Comparison of ENCODE assay signal across 22 cellular contexts in the genomic region with DNA sequence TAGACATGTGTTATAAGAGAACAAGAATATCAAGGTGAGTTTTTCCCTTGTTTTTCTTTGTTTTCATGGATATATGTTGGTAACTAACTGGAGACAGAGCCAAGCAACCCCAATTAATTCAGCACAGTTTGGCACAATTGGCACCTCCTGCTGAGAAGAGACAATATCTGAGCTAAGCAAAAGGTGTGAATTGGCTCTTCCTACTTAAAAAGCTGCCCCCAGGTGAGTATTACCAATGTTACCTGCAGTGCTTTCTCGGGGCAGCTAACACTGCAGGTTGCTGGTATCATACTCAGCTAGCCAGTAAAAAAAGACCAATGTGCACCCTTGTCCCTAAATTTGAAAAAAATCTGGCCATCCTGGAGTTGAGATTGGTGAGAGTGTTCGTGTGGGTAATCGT.
"Had no signal": no experiment of that assay in that cellular context is flagged by ENCODE, and none has a peak within 500 bp of the region (broad histone marks: within the 10 kb centered on the region; RNA-seq: fewer than 3 reads in every experiment).

No MANE protein-coding gene starts in this region.

- H3K27ac Mint-ChIP-seq: activated CD8-positive, alpha-beta memory T cell treated with anti-CD3 and anti-CD28 coated beads, Interleukin-2, amount 10 ng/mL, durations not matched to agents 7 days and 5 days; activated CD8-positive, alpha-beta T cell treated with anti-CD3 and anti-CD28 coated beads for 36 hours; activated naive CD4-positive, alpha-beta T cell treated with anti-CD3 and anti-CD28 coated beads, Interleukin-2, amount 50 U/mL, for 72 hours; activated T-cell treated with anti-CD3 and anti-CD28 coated beads, Interleukin-2, amount 50 U/mL, for 72 hours; dendritic cell treated with granulocyte-macrophage colony-stimulating factor and Interleukin-4, amounts not matched to agents 40 ng/mL and 50 ng/mL, for 4 days; nephron; T-helper 17 cell had no signal

- H3K9me3 Mint-ChIP-seq: nephron had no signal

- H3K4me1 Mint-ChIP-seq: activated CD8-positive, alpha-beta memory T cell treated with anti-CD3 and anti-CD28 coated beads, Interleukin-2, amount 10 ng/mL, durations not matched to agents 7 days and 5 days; nephron; T-helper 17 cell had no signal

- H3K27me3 Mint-ChIP-seq: activated CD8-positive, alpha-beta memory T cell treated with anti-CD3 and anti-CD28 coated beads, Interleukin-2, amount 10 ng/mL, durations not matched to agents 7 days and 5 days; activated CD8-positive, alpha-beta T cell treated with anti-CD3 and anti-CD28 coated beads for 36 hours; dendritic cell treated with granulocyte-macrophage colony-stimulating factor and Interleukin-4, amounts not matched to agents 40 ng/mL and 50 ng/mL, for 4 days; T-helper 17 cell had no signal

- H3K36me3 Mint-ChIP-seq: activated CD8-positive, alpha-beta memory T cell treated with anti-CD3 and anti-CD28 coated beads, Interleukin-2, amount 10 ng/mL, durations not matched to agents 7 days and 5 days; activated naive CD4-positive, alpha-beta T cell treated with anti-CD3 and anti-CD28 coated beads, Interleukin-2, amount 50 U/mL, for 72 hours had no signal

- H3K4me3 Mint-ChIP-seq: activated CD8-positive, alpha-beta memory T cell treated with anti-CD3 and anti-CD28 coated beads, Interleukin-2, amount 10 ng/mL, durations not matched to agents 7 days and 5 days; activated CD8-positive, alpha-beta T cell treated with anti-CD3 and anti-CD28 coated beads for 36 hours; activated T-cell treated with anti-CD3 and anti-CD28 coated beads, Interleukin-2, amount 50 U/mL, for 72 hours; dendritic cell treated with granulocyte-macrophage colony-stimulating factor and Interleukin-4, amounts not matched to agents 40 ng/mL and 50 ng/mL, for 4 days; nephron; T-helper 17 cell had no signal

- DNase-seq: activated CD4-positive, alpha-beta T cell treated with anti-CD3 and anti-CD28 coated beads for 1 hour; activated CD4-positive, alpha-beta T cell treated with anti-CD3 and anti-CD28 coated beads, Interleukin-2, amount 50 U/mL, for 1 hour; activated CD8-positive, alpha-beta memory T cell treated with anti-CD3 and anti-CD28 coated beads, Interleukin-2, amount 10 ng/mL, durations not matched to agents 7 days and 5 days; activated CD8-positive, alpha-beta T cell treated with anti-CD3 and anti-CD28 coated beads for 36 hours; activated naive CD4-positive, alpha-beta T cell; activated T-cell treated with anti-CD3 and anti-CD28 coated beads, Interleukin-2, amount 50 U/mL, for 72 hours; central memory CD4-positive, alpha-beta T cell; esophagus squamous epithelium; foreskin melanocyte; heart right ventricle; islet precursor cell; left ventricle myocardium superior; right lobe of liver; stimulated activated CD4-positive, alpha-beta T cell treated with anti-CD3 and anti-CD28 coated beads, Interleukin-4, amount 100 ng/mL, for 1 hour; stimulated activated naive CD8-positive, alpha-beta T cell treated with anti-CD3 and anti-CD28 coated beads, Interleukin-15, Interleukin-2, amounts not matched to agents 100 U/mL and 50 U/mL, for 24 hours; T-helper 17 cell; T1000; testis; transverse colon had no signal
